In genomic region chr16:69465881-69466280, GRCh38 we compare ENCODE assay signal across 16 cellular contexts. TPM values are rescaled to one million over a fixed set of nuclear protein-coding genes. Genes with fewer than 3 reads are reported as not detected.
DNase-seq lines count a peak whose midpoint lies in the region; TF ChIP-seq lines count a peak whose summit lies in the region.
"Had no signal": no experiment of that assay in that cellular context is flagged by ENCODE, and none has a peak within 500 bp of the region (broad histone marks: within the 10 kb centered on the region; RNA-seq: fewer than 3 reads in every experiment).

No MANE protein-coding gene starts in this region.

- no peak for DNase-seq in activated CD4-positive, alpha-beta T cell treated with anti-CD3 and anti-CD28 coated beads, Interleukin-2, amount 10 ng/mL, durations not matched to agents 24 days and 14 days
- no peak for DNase-seq in activated CD4-positive, alpha-beta T cell treated with anti-CD3 and anti-CD28 coated beads, Interleukin-2, amount 50 U/mL, for 4 hours
- DNase-seq in Kasumi-1 (lab: John Stamatoyannopoulos, UW) (peak; percentile 18 to 34), mammary epithelial cell (no peak), NCI-H510A treated with DMSO at 0.1 percent for 48 hours (lab: John Stamatoyannopoulos, UW) (no peak), CD14-positive monocyte (ENCODE audit: low spot score) (no peak), GM10248 (ENCODE audit: extremely low spot score) (no peak)
- DNase-seq: activated CD4-positive, alpha-beta T cell treated with anti-CD3 and anti-CD28 coated beads, Interleukin-2, amount 50 U/mL, for 1 hour; activated naive CD4-positive, alpha-beta T cell treated with Interleukin-2 at 50 U/mL for 16 hours; H7; NCI-H187 treated with DMSO at 0.1 percent for 48 hours; NCI-H526 treated with DMSO at 0.1 percent for 48 hours; nucleus accumbens; T-helper 17 cell had no signal

- H3K9me3 ChIP-seq in mammary epithelial cell (replicated peaks; ENCODE audit: insufficient read depth, low read length) (no peaks in the 10 kb centered on the region), parathyroid adenoma (ENCODE audit: control insufficient read depth, low read length) (no peaks in the 10 kb centered on the region)

- no peaks in the 10 kb centered on the region for H3K9me3 Mint-ChIP-seq in activated CD4-positive, alpha-beta T cell treated with anti-CD3 and anti-CD28 coated beads, Interleukin-2, amount 10 ng/mL, durations not matched to agents 24 days and 14 days
- H3K9me3 Mint-ChIP-seq in CD14-positive monocyte, result peaks cover 0 to 16% (median 7%) of the 10 kb centered on the region in 7 donors

- no peak overlapping the region for H3K4me3 Mint-ChIP-seq in activated CD4-positive, alpha-beta T cell treated with anti-CD3 and anti-CD28 coated beads, Interleukin-2, amount 10 ng/mL, durations not matched to agents 24 days and 14 days
- peak overlapping the region in 1 of 2 donors; percentile 74 for H3K4me3 Mint-ChIP-seq in CD14-positive monocyte

- 21% methylated on average over 6 of the region's 6 CpGs for WGBS in mammary epithelial cell (ENCODE audit: low coverage, missing lambda C conversion rate)

- TF ChIP-seq CTCF in mammary epithelial cell (conservative IDR thresholded peaks at IDR 0.05 in 1 of 2, IDR thresholded peaks at IDR 0.05 in 1 of 2; ENCODE audit: extremely low read depth in 1 of 2, insufficient read depth in 1 of 2, low read depth in 1 of 2, low read length in 2 of 2) (no peak), parathyroid adenoma (IDR thresholded peaks at IDR 0.05) (no peak), CD14-positive monocyte (IDR thresholded peaks at IDR 0.05) (no peak), GM10248 (IDR thresholded peaks at IDR 0.05; ENCODE audit: control extremely low read depth, extremely low read depth, low read depth, missing control alignments) (no peak)

- H3K4me1 ChIP-seq in mammary epithelial cell (ENCODE audit: insufficient read depth, low read length) (peaks cover 18% of the 10 kb centered on the region), parathyroid adenoma (peaks cover 29% of the 10 kb centered on the region)

- H3K4me1 Mint-ChIP-seq in activated CD4-positive, alpha-beta T cell treated with anti-CD3 and anti-CD28 coated beads, Interleukin-2, amount 10 ng/mL, durations not matched to agents 24 days and 14 days, result peaks cover 49% of the 10 kb centered on the region
- peaks cover 26% of the 10 kb centered on the region for H3K4me1 Mint-ChIP-seq in CD14-positive monocyte

- H3K27ac Mint-ChIP-seq in activated CD4-positive, alpha-beta T cell treated with anti-CD3 and anti-CD28 coated beads, Interleukin-2, amount 10 ng/mL, durations not matched to agents 24 days and 14 days, result peak overlapping the region; percentile 81
- no peak overlapping the region for H3K27ac Mint-ChIP-seq in CD14-positive monocyte

- H4K20me1 ChIP-seq in mammary epithelial cell (ENCODE audit: insufficient read depth, low read length), result no peaks in the 10 kb centered on the region

- H2AFZ ChIP-seq in mammary epithelial cell (ENCODE audit: low read depth, low read length) (no peak overlapping the region), parathyroid adenoma (no peak overlapping the region)

- in situ Hi-C loops in mammary epithelial cell (cut with MboI; ENCODE audit: low sequenced_read_pairs in 2 of 2), result no loop called here

- CTCF ChIA-PET in mammary epithelial cell (lab: Charles Lee; ENCODE audit: low non-redundant PET) (no interaction called here), GM10248 (lab: Yijun Ruan, JAX) (interaction anchor here (1.0 to 3.6 kb wide), 4 partner anchors 11 to 289 kb away, joined by 3 to 11 read pairs (median 6); partner anchors contain the start of gene NOB1)

- H3K4me2 ChIP-seq in mammary epithelial cell (ENCODE audit: insufficient read depth, low read depth, low read length), result peak overlapping the region; percentile 14
- H3K4me2 ChIP-seq in parathyroid adenoma (ENCODE audit: low read length), result peak overlapping the region; percentile 46

- H3K27me3 ChIP-seq in mammary epithelial cell (ENCODE audit: insufficient read depth, low read length) (no peaks in the 10 kb centered on the region), parathyroid adenoma (ENCODE audit: control insufficient read depth, insufficient read depth, low read length) (no peaks in the 10 kb centered on the region)

- POLR2A ChIA-PET in GM10248 (lab: Yijun Ruan, JAX), result no interaction called here

- no peaks in the 10 kb centered on the region for H3K27me3 Mint-ChIP-seq in activated CD4-positive, alpha-beta T cell treated with anti-CD3 and anti-CD28 coated beads, Interleukin-2, amount 10 ng/mL, durations not matched to agents 24 days and 14 days
- H3K27me3 Mint-ChIP-seq in CD14-positive monocyte (ENCODE audit: low read depth in 3 of 3), result peaks cover 76 to 86% (median 79%) of the 10 kb centered on the region in 3 donors
- H3K27me3 Mint-ChIP-seq: T-helper 17 cell had no signal

- H3K4me3 ChIP-seq in mammary epithelial cell (replicated peaks in 1 of 3; ENCODE audit: insufficient read depth in 1 of 3, low read depth in 2 of 3, low read length in 3 of 3) (no peak overlapping the region), parathyroid adenoma (ENCODE audit: low read depth, low read length) (peak overlapping the region; percentile 29)
- H3K4me3 ChIP-seq: skin epidermis had no signal

- intact Hi-C loops in activated CD4-positive, alpha-beta T cell treated with anti-CD3 and anti-CD28 coated beads, Interleukin-2, amount 10 ng/mL, durations not matched to agents 24 days and 14 days (cut with micrococcal nuclease), result loop anchor here (1.0 to 5.0 kb wide), 4 partner anchors 21 to 98 kb away; no protein-coding TSS in a partner anchor
- intact Hi-C loops in mammary epithelial cell (cut with micrococcal nuclease) (loop anchor here (1.0 kb wide), 1 partner anchor 99 kb away; the partner anchor contains the start of gene NFAT5), CD14-positive monocyte (cut with micrococcal nuclease) (loop anchor here in 1 of 2 donors (10.0 kb wide), 1 partner anchor 59 kb away; no protein-coding TSS in a partner anchor)

- H3K27ac ChIP-seq in mammary epithelial cell (ENCODE audit: insufficient read depth, low read depth, low read length) (no peak overlapping the region), parathyroid adenoma (peak overlapping the region; percentile 48)

- H3K36me3 Mint-ChIP-seq in activated CD4-positive, alpha-beta T cell treated with anti-CD3 and anti-CD28 coated beads, Interleukin-2, amount 10 ng/mL, durations not matched to agents 24 days and 14 days (ENCODE audit: low read depth), result peaks cover 35% of the 10 kb centered on the region
- peaks cover 44 to 47% of the 10 kb centered on the region in 2 donors for H3K36me3 Mint-ChIP-seq in CD14-positive monocyte

- H3K36me3 ChIP-seq in mammary epithelial cell (ENCODE audit: insufficient read depth, low read length) (peaks cover 20% of the 10 kb centered on the region), parathyroid adenoma (ENCODE audit: control insufficient read depth, insufficient read depth, low read length) (no peaks in the 10 kb centered on the region)

- H3K79me2 ChIP-seq in mammary epithelial cell (ENCODE audit: insufficient read depth, low read length) (no peaks in the 10 kb centered on the region), parathyroid adenoma (no peaks in the 10 kb centered on the region)

- no peak overlapping the region for H3K9ac ChIP-seq in mammary epithelial cell (ENCODE audit: insufficient read depth, low read length)
- H3K9ac ChIP-seq in parathyroid adenoma, result no peak overlapping the region

- BruUV-seq in mammary epithelial cell (replicated peaks; lab: Mats Ljungman, UMichigan), result no TSS peak

- dilution Hi-C loops in mammary epithelial cell (cut with HindIII; ENCODE audit: low sequenced_read_pairs), result no loop called here

RNA-seq across cellular contexts. Expression of gene CYB5B, which starts 41.5 kb away (rescaled TPM):
- total RNA-seq in activated CD4-positive, alpha-beta T cell treated with anti-CD3 and anti-CD28 coated beads, Interleukin-2, amount 10 ng/mL, durations not matched to agents 24 days and 14 days, result 154 and 166 TPM in 2 replicates
- 100 to 1,000 TPM in 1 of 2 donors, 10 to 100 TPM in 1; 96.5 to 174 TPM for total RNA-seq in mammary epithelial cell
- polyA plus RNA-seq in mammary epithelial cell (222 TPM), CD14-positive monocyte (10 to 100 TPM; 84.9 to 90.4 TPM)
- 340 TPM for polyA minus RNA-seq in mammary epithelial cell

Comparison
In these comparisons a context has a peak if more than half of its experiments do, and no peak if none do; other contexts are left out.
1. DNase-seq: peak in Kasumi-1 (2 of 2); none in activated CD4-positive, alpha-beta T cell treated with anti-CD3 and anti-CD28 coated beads, Interleukin-2, amount 10 ng/mL, durations not matched to agents 24 days and 14 days (single experiment), activated CD4-positive, alpha-beta T cell treated with anti-CD3 and anti-CD28 coated beads, Interleukin-2, amount 50 U/mL, for 4 hours (0 of 2), mammary epithelial cell (single experiment), NCI-H510A treated with DMSO at 0.1 percent for 48 hours (single experiment), CD14-positive monocyte (single experiment) and GM10248 (single experiment).